In the genomic region with DNA sequence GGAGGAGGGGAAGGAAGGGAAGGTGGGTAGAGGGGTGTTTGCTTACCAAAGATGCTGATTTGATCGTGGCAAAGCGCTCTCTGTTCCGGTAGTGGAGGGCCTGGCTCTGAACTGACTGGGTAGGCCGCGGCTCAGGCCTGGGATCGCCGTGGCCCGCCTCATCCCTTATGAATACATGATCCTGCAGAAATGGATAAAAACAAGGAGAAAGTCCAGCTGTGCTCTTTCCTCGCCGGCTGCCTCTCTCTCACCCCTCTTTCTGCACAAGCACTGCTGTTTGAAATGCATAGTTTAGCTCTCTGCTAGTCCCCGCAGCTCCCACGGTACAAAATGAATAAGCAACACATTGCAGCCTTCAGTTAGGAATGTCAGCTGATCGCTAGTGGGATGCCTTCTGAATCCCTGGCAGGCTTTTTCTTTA, we compare ENCODE assay signal across 8 cellular contexts. TPM values are rescaled to one million over a fixed set of nuclear protein-coding genes. Genes with fewer than 3 reads are reported as not detected.
A peak's percentile ranks its signal among the peaks of the same experiment; 100 is the strongest.
DNase-seq lines count a peak whose midpoint lies in the region; ATAC-seq and TF ChIP-seq lines count a peak whose summit lies in the region.

No MANE protein-coding gene starts in this region.

- POLR2A ChIA-PET in MCF 10A (lab: Yijun Ruan, JAX): no interaction called here
- POLR2A ChIA-PET in CD8-positive, alpha-beta memory T cell (lab: Charles Lee): no interaction called here

- no peak overlapping the region for H3K4me3 Mint-ChIP-seq in MCF 10A (ENCODE audit: unreplicated experiment)
- H3K4me3 Mint-ChIP-seq in CD8-positive, alpha-beta memory T cell: no peak overlapping the region

- 34% methylated on average over 13 of the region's 13 CpGs for WGBS in smooth muscle cell (ENCODE audit: low lambda C conversion rate)

- no peaks in the 10 kb centered on the region for H3K9me3 ChIP-seq in smooth muscle cell (replicated peaks; ENCODE audit: low read depth)
- H3K9me3 ChIP-seq in CD8-positive, alpha-beta memory T cell (ENCODE audit: low read length): no peaks in the 10 kb centered on the region

- H3K27me3 Mint-ChIP-seq in MCF 10A (ENCODE audit: insufficient read depth, unreplicated experiment): no peaks in the 10 kb centered on the region
- no peaks in the 10 kb centered on the region for H3K27me3 Mint-ChIP-seq in CD8-positive, alpha-beta memory T cell

- TF ChIP-seq CTCF in MCF 10A (IDR thresholded peaks at IDR 0.05; ENCODE audit: unreplicated experiment) (no peak), smooth muscle cell (IDR thresholded peaks at IDR 0.05; ENCODE audit: borderline replicate concordance, insufficient read depth, poor library complexity, severe bottlenecking) (no peak)

- peak overlapping the region; percentile 80 for H2AFZ ChIP-seq in smooth muscle cell (ENCODE audit: low read depth)

- no peaks in the 10 kb centered on the region for H3K36me3 Mint-ChIP-seq in MCF 10A (ENCODE audit: insufficient read depth, unreplicated experiment)
- peaks cover 0 to 52% (median 11%) of the 10 kb centered on the region in 3 donors for H3K36me3 Mint-ChIP-seq in CD8-positive, alpha-beta memory T cell

- H3K27ac Mint-ChIP-seq in MCF 10A (ENCODE audit: low read depth, unreplicated experiment): peak overlapping the region; percentile 63
- H3K27ac Mint-ChIP-seq in CD8-positive, alpha-beta memory T cell: peak overlapping the region in 2 of 8 donors; percentile 9 to 33

- peaks cover 19% of the 10 kb centered on the region for H3K4me1 ChIP-seq in smooth muscle cell (ENCODE audit: low read depth)
- no peaks in the 10 kb centered on the region for H3K4me1 ChIP-seq in CD8-positive, alpha-beta memory T cell (ENCODE audit: insufficient read depth, low read length)

- CTCF ChIA-PET in MCF 10A (lab: Yijun Ruan, JAX): interaction anchor here (1.1 to 2.5 kb wide), 3 partner anchors 9 to 186 kb away, joined by 3 to 12 read pairs (median 5); a partner anchor contains a TSS
- CTCF ChIA-PET in CD8-positive, alpha-beta memory T cell (lab: Charles Lee): no interaction called here

- peak overlapping the region; percentile 80 for H3K4me2 ChIP-seq in smooth muscle cell

- H3K4me1 Mint-ChIP-seq in MCF 10A (ENCODE audit: insufficient read depth, unreplicated experiment): peaks cover 24% of the 10 kb centered on the region
- peaks cover 9 to 13% (median 13%) of the 10 kb centered on the region in 3 donors for H3K4me1 Mint-ChIP-seq in CD8-positive, alpha-beta memory T cell

- intact Hi-C loops in MCF 10A (cut with micrococcal nuclease): loop anchor here (5.0 to 10.0 kb wide), 3 partner anchors 118 to 1355 kb away; no protein-coding TSS in a partner anchor

- no peaks in the 10 kb centered on the region for H4K20me1 ChIP-seq in smooth muscle cell (ENCODE audit: low read depth)

- peak overlapping the region; percentile 77 for H3K9ac ChIP-seq in smooth muscle cell (ENCODE audit: low read depth)

- no peaks in the 10 kb centered on the region for H3F3A ChIP-seq in smooth muscle cell (ENCODE audit: low read depth)

- no peaks in the 10 kb centered on the region for H3K27me3 ChIP-seq in smooth muscle cell (ENCODE audit: low read depth)
- no peaks in the 10 kb centered on the region for H3K27me3 ChIP-seq in CD8-positive, alpha-beta memory T cell (ENCODE audit: insufficient read depth, low read length, poor library complexity, severe bottlenecking)

- DNase-seq in NCI-H1092 (lab: John Stamatoyannopoulos, UW) (peak; percentile 38), MCF 10A (ENCODE audit: unreplicated experiment) (no peak), iPS-NIHi7 (ENCODE audit: extremely low spot score) (peak; percentile 54), smooth muscle cell (lab: John Stamatoyannopoulos, UW; ENCODE audit: unreplicated experiment) (no peak)
- no peak for DNase-seq in CD8-positive, alpha-beta memory T cell

- no peaks in the 10 kb centered on the region for H3K79me2 ChIP-seq in smooth muscle cell (ENCODE audit: low read depth)

- peak overlapping the region; percentile 48 for H3K4me3 ChIP-seq in smooth muscle cell
- H3K4me3 ChIP-seq in CD8-positive, alpha-beta memory T cell (ENCODE audit: low read length): no peak overlapping the region

- H3K9me3 Mint-ChIP-seq in MCF 10A (ENCODE audit: unreplicated experiment): no peaks in the 10 kb centered on the region
- no peaks in the 10 kb centered on the region for H3K9me3 Mint-ChIP-seq in CD8-positive, alpha-beta memory T cell

- no TSS peak for BruUV-seq in MCF 10A (replicated peaks; lab: Mats Ljungman, UMichigan)

- H3K27ac ChIP-seq in smooth muscle cell (ENCODE audit: low read depth): peak overlapping the region; percentile 65
- no peak overlapping the region for H3K27ac ChIP-seq in CD8-positive, alpha-beta memory T cell (ENCODE audit: low read depth, low read length)

- no peaks in the 10 kb centered on the region for H3K36me3 ChIP-seq in smooth muscle cell (ENCODE audit: low read depth)
- H3K36me3 ChIP-seq in CD8-positive, alpha-beta memory T cell (ENCODE audit: insufficient read depth, low read length): peaks cover 9% of the 10 kb centered on the region

- no peak for ATAC-seq in HG02970 (IDR thresholded peaks at IDR 0.05; ENCODE audit: low FRiP score, unreplicated experiment)
- ATAC-seq in GM21390 (IDR thresholded peaks at IDR 0.05; ENCODE audit: unreplicated experiment): no peak
- ATAC-seq in GM21515 (IDR thresholded peaks at IDR 0.05; ENCODE audit: unreplicated experiment): no peak

RNA-seq across cellular contexts. Expression of a gene that starts 53.8 kb away (rescaled TPM):
- total RNA-seq in MCF 10A (2022) (91.4 and 117 TPM in 2 replicates), smooth muscle cell (106 and 118 TPM in 2 replicates)
- polyA plus RNA-seq in smooth muscle cell: 193 and 199 TPM in 2 replicates
- total RNA-seq in CD8-positive, alpha-beta memory T cell: 100 to 1,000 TPM; 140 to 142 TPM
- polyA plus RNA-seq in CD8-positive, alpha-beta memory T cell: 317 TPM

Comparison
In these comparisons a context has a peak if more than half of its experiments do, and no peak if none do; other contexts are left out.
1. DNase-seq: peak in NCI-H1092 (single experiment) and iPS-NIHi7 (single experiment); none in MCF 10A (single experiment), smooth muscle cell (single experiment) and CD8-positive, alpha-beta memory T cell (0 of 5).